10 cellular contexts compared by ENCODE assay signal in the genomic region with DNA sequence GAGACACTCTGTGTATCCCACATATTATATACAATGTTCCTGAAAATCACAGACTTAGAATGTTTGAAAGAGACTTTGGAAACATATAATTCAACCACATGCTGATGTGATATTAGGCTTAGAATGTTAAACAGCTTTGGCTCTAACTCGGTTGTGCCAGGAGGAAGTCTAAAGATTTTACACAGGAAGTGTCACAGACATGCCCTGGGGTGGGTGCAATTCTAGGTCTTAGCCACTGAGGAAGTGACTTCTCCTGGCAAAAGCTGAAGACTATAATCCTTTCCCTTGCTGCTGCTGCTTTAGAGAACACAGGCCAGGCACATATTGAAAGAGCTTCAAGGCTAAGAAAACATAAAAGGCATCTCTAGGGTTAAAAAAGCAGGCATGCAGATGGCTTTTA. TPM values are rescaled to one million over a fixed set of nuclear protein-coding genes. Genes with fewer than 3 reads are reported as not detected.
DNase-seq lines count a peak whose midpoint lies in the region; ATAC-seq, FAIRE-seq and TF ChIP-seq lines count a peak whose summit lies in the region.
"Had no signal": no experiment of that assay in that cellular context is flagged by ENCODE, and none has a peak within 500 bp of the region (broad histone marks: within the 10 kb centered on the region; RNA-seq: fewer than 3 reads in every experiment).

No MANE protein-coding gene starts in this region.

- H3K4me3 Mint-ChIP-seq in CD4-positive, alpha-beta memory T cell: peak overlapping the region in 7 of 8 donors; percentile 0 to 66 (median 52)
- peak overlapping the region in 2 of 4 donors; percentile 23 to 24 for H3K4me3 Mint-ChIP-seq in IgD-negative memory B cell
- H3K4me3 Mint-ChIP-seq: brain had no signal

- no peak overlapping the region for H3K4me3 ChIP-seq in CD4-positive, alpha-beta memory T cell (ENCODE audit: low read length in 2 of 2)
- no peak overlapping the region for H3K4me3 ChIP-seq in keratinocyte (ENCODE audit: control insufficient read depth in 2 of 3, extremely low read depth in 1 of 3, insufficient read depth in 2 of 3, low read depth in 1 of 3, low read length in 3 of 3)

- intact Hi-C loops in CD4-positive, alpha-beta memory T cell (cut with micrococcal nuclease): loop anchor here (2.0 kb wide), 1 partner anchor 68 kb away; no protein-coding TSS in a partner anchor

- POLR2A ChIA-PET in CD4-positive, alpha-beta memory T cell (lab: Charles Lee; ENCODE audit: partially characterized antibody): interaction anchor here (0.9 to 3.3 kb wide), 11 partner anchors 12 to 231 kb away, joined by 3 to 47 read pairs (median 3); a partner anchor contains a TSS

- H3K36me3 Mint-ChIP-seq in CD4-positive, alpha-beta memory T cell: no peaks in the 10 kb centered on the region
- H3K36me3 Mint-ChIP-seq in IgD-negative memory B cell: no peaks in the 10 kb centered on the region
- H3K36me3 Mint-ChIP-seq: brain had no signal

- no peaks in the 10 kb centered on the region for H3K9me3 Mint-ChIP-seq in CD4-positive, alpha-beta memory T cell
- H3K9me3 Mint-ChIP-seq in IgD-negative memory B cell: no peaks in the 10 kb centered on the region
- H3K9me3 Mint-ChIP-seq: brain had no signal

- DNase-seq in CD4-positive, alpha-beta memory T cell: peak; percentile 27 to 61 (median 37)
- peak; percentile 33 for DNase-seq in activated CD4-positive, alpha-beta T cell treated with anti-CD3 and anti-CD28 coated beads for 48 hours
- DNase-seq in keratinocyte (ENCODE audit: low read depth, low spot score): no peak
- DNase-seq in ecto neural progenitor cell (ENCODE audit: low spot score): no peak
- DNase-seq in NCI-H2081 treated with DMSO at 0.1 percent for 48 hours (lab: John Stamatoyannopoulos, UW): no peak
- DNase-seq: NCI-H526 treated with DMSO at 0.1 percent for 48 hours had no signal

- H4K20me1 ChIP-seq in keratinocyte (ENCODE audit: control insufficient read depth, extremely low read depth, insufficient read depth, low read length): no peaks in the 10 kb centered on the region

- TF ChIP-seq CTCF in keratinocyte (optimal IDR thresholded peaks at IDR 0.05 in 1 of 3, IDR thresholded peaks at IDR 0.05 in 1 of 3, conservative IDR thresholded peaks at IDR 0.05 in 1 of 3; ENCODE audit: extremely low read depth in 1 of 3, insufficient read depth in 2 of 3, low read length in 3 of 3): no peak

- CTCF ChIA-PET in CD4-positive, alpha-beta memory T cell (lab: Charles Lee; ENCODE audit: partially characterized antibody): interaction anchor here (0.9 to 6.2 kb wide), 12 partner anchors 23 to 180 kb away, joined by 3 to 33 read pairs (median 4); a partner anchor contains a TSS

- no peaks in the 10 kb centered on the region for H3K9me1 ChIP-seq in keratinocyte (ENCODE audit: control insufficient read depth, extremely low read depth, insufficient read depth, low read length)

- no peaks in the 10 kb centered on the region for H3K27me3 Mint-ChIP-seq in CD4-positive, alpha-beta memory T cell
- H3K27me3 Mint-ChIP-seq in IgD-negative memory B cell: no peaks in the 10 kb centered on the region
- H3K27me3 Mint-ChIP-seq: brain had no signal

- peaks cover 51% of the 10 kb centered on the region for H3K4me1 ChIP-seq in CD4-positive, alpha-beta memory T cell (ENCODE audit: insufficient read depth, low read length)
- peaks cover 9% of the 10 kb centered on the region for H3K4me1 ChIP-seq in keratinocyte (ENCODE audit: control insufficient read depth, extremely low read depth, insufficient read depth, low read length)

- peak; percentile 76 for FAIRE-seq in keratinocyte (lab: Jason Lieb, UNC)

- dilution Hi-C loops in keratinocyte (cut with MboI; ENCODE audit: extremely low pct_ligation_motif_present, low sequenced_read_pairs): no loop called here

- no peaks in the 10 kb centered on the region for H3K27me3 ChIP-seq in CD4-positive, alpha-beta memory T cell (ENCODE audit: insufficient read depth, low read length)
- no peaks in the 10 kb centered on the region for H3K27me3 ChIP-seq in keratinocyte (ENCODE audit: control insufficient read depth, extremely low read depth, insufficient read depth, low read length)

- H3K4me1 Mint-ChIP-seq in CD4-positive, alpha-beta memory T cell: peaks cover 30 to 49% (median 36%) of the 10 kb centered on the region in 4 donors
- H3K4me1 Mint-ChIP-seq in IgD-negative memory B cell: peaks cover 19 to 37% (median 36%) of the 10 kb centered on the region in 3 donors

- peak overlapping the region; percentile 72 to 94 (median 86) for H3K27ac Mint-ChIP-seq in CD4-positive, alpha-beta memory T cell
- H3K27ac Mint-ChIP-seq in IgD-negative memory B cell: peak overlapping the region in 2 of 3 donors; percentile 25 to 36
- H3K27ac Mint-ChIP-seq: brain had no signal

- no peaks in the 10 kb centered on the region for H3K79me2 ChIP-seq in keratinocyte (ENCODE audit: control insufficient read depth, insufficient read depth, low read length)

- ATAC-seq in HG03457 (IDR thresholded peaks at IDR 0.05; ENCODE audit: unreplicated experiment) (no peak), HG03280 (IDR thresholded peaks at IDR 0.05; ENCODE audit: unreplicated experiment) (no peak)

- no peaks in the 10 kb centered on the region for H3K9me3 ChIP-seq in CD4-positive, alpha-beta memory T cell (ENCODE audit: control insufficient read depth in 1 of 2, low read length in 2 of 2)
- H3K9me3 ChIP-seq in keratinocyte (ENCODE audit: control insufficient read depth, low read depth, low read length): no peaks in the 10 kb centered on the region

- no peaks in the 10 kb centered on the region for H3K36me3 ChIP-seq in CD4-positive, alpha-beta memory T cell (ENCODE audit: insufficient read depth, low read length)
- no peaks in the 10 kb centered on the region for H3K36me3 ChIP-seq in keratinocyte (ENCODE audit: control insufficient read depth in 2 of 2, extremely low read depth in 1 of 2, insufficient read depth in 2 of 2, low read length in 2 of 2)

- peak overlapping the region; percentile 12 for H3K27ac ChIP-seq in CD4-positive, alpha-beta memory T cell (ENCODE audit: low read depth, low read length)
- H3K27ac ChIP-seq in keratinocyte (ENCODE audit: control insufficient read depth, insufficient read depth, low read length): no peak overlapping the region

- no peak overlapping the region for H2AFZ ChIP-seq in keratinocyte (ENCODE audit: control insufficient read depth, low read length)

- H3K9ac ChIP-seq in keratinocyte (ENCODE audit: control insufficient read depth, extremely low read depth, insufficient read depth, low read length): no peak overlapping the region

- H3K4me2 ChIP-seq in keratinocyte (ENCODE audit: control insufficient read depth, extremely low read depth, insufficient read depth, low read depth, low read length): peak overlapping the region; percentile 4

RNA-seq across cellular contexts. Expression of a gene that starts 51.0 kb away (rescaled TPM):
- total RNA-seq in CD4-positive, alpha-beta memory T cell: 1,000 to 10,000 TPM; 1,501 to 1,588 TPM
- 1,000 to 10,000 TPM; 1,927 to 2,646 TPM for polyA plus RNA-seq in CD4-positive, alpha-beta memory T cell
- polyA plus RNA-seq in IgD-negative memory B cell (2,794 TPM), keratinocyte (1,742 to 2,236 TPM (median 1,934 TPM) in 3 replicates)
- polyA plus RNA-seq in keratinocyte (2011; ENCODE audit: low read depth): 3,127 TPM
- polyA plus RNA-seq in keratinocyte (2011; cell fraction: cytosol; rRNA removed): 1,592 and 2,141 TPM in 2 replicates
- polyA plus RNA-seq in keratinocyte (2011; cell fraction: nucleus; rRNA removed): 469 and 669 TPM in 2 replicates
- 2,418 and 2,706 TPM in 2 replicates for polyA plus RNA-seq in keratinocyte (2012; ENCODE audit: low replicate concordance)
- 874 to 1,241 TPM (median 1,194 TPM) in 3 replicates for polyA minus RNA-seq in keratinocyte
- 704 TPM for polyA minus RNA-seq in keratinocyte (2011; cell fraction: cytosol; rRNA and poly(A)+ RNA removed)
- polyA minus RNA-seq in keratinocyte (2011; cell fraction: nucleus; rRNA and poly(A)+ RNA removed): 151 and 221 TPM in 2 replicates

Comparison
In these comparisons a context has a peak if more than half of its experiments do, and no peak if none do; other contexts are left out.
1. DNase-seq: peak in CD4-positive, alpha-beta memory T cell (5 of 5) and activated CD4-positive, alpha-beta T cell treated with anti-CD3 and anti-CD28 coated beads for 48 hours (single experiment); none in keratinocyte (single experiment), ecto neural progenitor cell (single experiment) and NCI-H2081 treated with DMSO at 0.1 percent for 48 hours (single experiment).